ENCODE assay signal across 18 cellular contexts in genomic region chr3:171760475-171760874, GRCh38.
"Had no signal": no experiment of that assay in that cellular context is flagged by ENCODE, and none has a peak within 500 bp of the region (broad histone marks: within the 10 kb centered on the region; RNA-seq: fewer than 3 reads in every experiment).

No MANE protein-coding gene starts in this region.

- DNase-seq: KBM-7, MV-4-11, NCI-H1048, NCI-H1105, NCI-H1417, NCI-H1436 treated with DMSO at 0.1 percent for 48 hours, NCI-H187, NCI-H2029, NCI-H2081 treated with DMSO at 0.1 percent for 48 hours, NCI-H2171, NCI-H226, NCI-H446, NCI-H510A, NCI-H524 treated with DMSO at 0.1 percent for 48 hours, SHP77, SK-N-SH, SW 1271 had no signal

- H3K27ac ChIP-seq: RWPE1 had no signal

- H3K9me3 ChIP-seq: SK-N-SH had no signal
